In genomic region chr3:179158336-179159039, GRCh38 we compare ENCODE assay signal across 15 cellular contexts. TPM values are rescaled to one million over a fixed set of nuclear protein-coding genes. Genes with fewer than 3 reads are reported as not detected.
DNase-seq lines count a peak whose midpoint lies in the region; ATAC-seq and TF ChIP-seq lines count a peak whose summit lies in the region.
"Had no signal": no experiment of that assay in that cellular context is flagged by ENCODE, and none has a peak within 500 bp of the region (broad histone marks: within the 10 kb centered on the region; RNA-seq: fewer than 3 reads in every experiment).

No MANE protein-coding gene starts in this region.

- H3K9me2 ChIP-seq in Loucy (replicated peaks; ENCODE audit: low read depth, low read length) (no peaks in the 10 kb centered on the region), GM23248 (ENCODE audit: insufficient read depth) (no peaks in the 10 kb centered on the region), SK-N-SH (no peaks in the 10 kb centered on the region)

- H3K27me3 ChIP-seq in Loucy (ENCODE audit: insufficient read depth, low read length, poor library complexity, severe bottlenecking) (no peaks in the 10 kb centered on the region), GM23248 (replicated peaks; ENCODE audit: insufficient read depth) (no peaks in the 10 kb centered on the region), SK-N-SH (ENCODE audit: insufficient read depth) (no peaks in the 10 kb centered on the region)
- H3K27me3 ChIP-seq: left lung, right lobe of liver had no signal

- TF ChIP-seq RAD21 in SK-N-SH (IDR thresholded peaks at IDR 0.05; ENCODE audit: low read length), result no peak

- H2AFZ ChIP-seq in Loucy (ENCODE audit: low read length) (no peak overlapping the region), GM23248 (no peak overlapping the region), SK-N-SH (ENCODE audit: low read depth) (no peak overlapping the region)

- H3K79me2 ChIP-seq in Loucy (ENCODE audit: insufficient read depth, low read length) (peaks cover 87% of the 10 kb centered on the region), GM23248 (ENCODE audit: insufficient read depth) (peaks cover 100% of the 10 kb centered on the region), SK-N-SH (ENCODE audit: insufficient read depth) (peaks cover 80% of the 10 kb centered on the region)

- H3K27ac ChIP-seq in GM23248 (no peak overlapping the region), SK-N-SH (ENCODE audit: low read depth in 2 of 2, low read length in 1 of 2) (no peak overlapping the region)
- H3K27ac ChIP-seq: KMS-11, left lung, right lobe of liver had no signal

- H3K4me3 ChIP-seq in Loucy (ENCODE audit: low read length, poor library complexity, severe bottlenecking), result no peak overlapping the region
- no peak overlapping the region for H3K4me3 ChIP-seq in GM23248
- no peak overlapping the region for H3K4me3 ChIP-seq in SK-N-SH (ENCODE audit: low read depth in 2 of 2, low read length in 1 of 2)
- H3K4me3 ChIP-seq: left lung, right lobe of liver had no signal

- WGBS in GM23248 (ENCODE audit: low coverage in 1 of 2, low lambda C conversion rate in 2 of 2, missing lambda C conversion rate in 2 of 2), 2 experiments, result 90 to 91% methylated on average over 6 of the region's 6 CpGs
- WGBS in SK-N-SH (ENCODE audit: low lambda C conversion rate), result 92% methylated on average over 6 of the region's 6 CpGs

- TF ChIP-seq CTCF in Loucy (conservative IDR thresholded peaks at IDR 0.05; ENCODE audit: low read length) (no peak), SK-N-SH (IDR thresholded peaks at IDR 0.05) (no peak)

- H3K9me3 ChIP-seq in Loucy (ENCODE audit: insufficient read depth, low read depth, low read length) (no peaks in the 10 kb centered on the region), GM23248 (ENCODE audit: low read depth) (no peaks in the 10 kb centered on the region), SK-N-SH (no peaks in the 10 kb centered on the region)
- H3K9me3 ChIP-seq: left lung, right lobe of liver had no signal

- DNase-seq in GM23248 (no peak), SK-N-SH (no peak)
- DNase-seq: activated CD8-positive, alpha-beta memory T cell treated with anti-CD3 and anti-CD28 coated beads, Interleukin-2, amount 10 ng/mL, durations not matched to agents 7 days and 5 days; CD4-positive, CD25-positive, alpha-beta regulatory T cell; erythroblast; left lung; NCI-H187; right lobe of liver; SHP77 treated with DMSO at 0.1 percent for 48 hours had no signal

- no peak overlapping the region for H3K9ac ChIP-seq in Loucy (ENCODE audit: low read depth, low read length, poor library complexity, severe bottlenecking)
- no peak overlapping the region for H3K9ac ChIP-seq in GM23248
- no peak overlapping the region for H3K9ac ChIP-seq in SK-N-SH
- H3K9ac ChIP-seq: KMS-11 had no signal

- H4K20me1 ChIP-seq in Loucy (ENCODE audit: insufficient read depth, low read length, poor library complexity, severe bottlenecking), result peaks cover 39% of the 10 kb centered on the region
- H4K20me1 ChIP-seq in GM23248 (ENCODE audit: insufficient read depth), result peaks cover 16% of the 10 kb centered on the region; the same call in 1 of the 2 replicates
- H4K20me1 ChIP-seq in SK-N-SH (ENCODE audit: insufficient read depth), result peaks cover 29% of the 10 kb centered on the region; the same call in 1 of the 2 replicates

- H3F3A ChIP-seq in Loucy (ENCODE audit: low read depth) (no peaks in the 10 kb centered on the region), GM23248 (ENCODE audit: insufficient read depth) (no peaks in the 10 kb centered on the region), SK-N-SH (replicated peaks; ENCODE audit: insufficient read depth) (no peaks in the 10 kb centered on the region)

- ATAC-seq in GM18519 (IDR thresholded peaks at IDR 0.05; ENCODE audit: low FRiP score, unreplicated experiment), result peak; percentile 80
- ATAC-seq in GM19438 (IDR thresholded peaks at IDR 0.05; ENCODE audit: low read depth, unreplicated experiment), result peak; percentile 82
- peak; percentile 98 for ATAC-seq in HG02938 (IDR thresholded peaks at IDR 0.05; ENCODE audit: unreplicated experiment)
- no peak for ATAC-seq in HG02571 (IDR thresholded peaks at IDR 0.05; ENCODE audit: unreplicated experiment)
- ATAC-seq: activated CD8-positive, alpha-beta memory T cell treated with anti-CD3 and anti-CD28 coated beads, Interleukin-2, amount 10 ng/mL, durations not matched to agents 7 days and 5 days; left lung; right lobe of liver had no signal

- CTCF ChIA-PET in SK-N-SH (lab: Yijun Ruan, JAX), result interaction anchor here (1.2 kb wide), 1 partner anchor 12 kb away, joined by 4 read pairs; no protein-coding TSS in a partner anchor

- TF ChIP-seq EP300 in SK-N-SH (IDR thresholded peaks at IDR 0.05; ENCODE audit: borderline replicate concordance in 1 of 2, low read depth in 1 of 2, low read length in 1 of 2), result no peak

- POLR2A ChIA-PET in SK-N-SH (lab: Yijun Ruan, JAX), result no interaction called here

- H3K36me3 ChIP-seq in Loucy (ENCODE audit: insufficient read depth, low read length), result no peaks in the 10 kb centered on the region
- H3K36me3 ChIP-seq in GM23248 (ENCODE audit: low read depth), result no peaks in the 10 kb centered on the region
- peaks cover 0 to 3% of the 10 kb centered on the region in 2 experiments for H3K36me3 ChIP-seq in SK-N-SH (replicated peaks in 1 of 2; ENCODE audit: control insufficient read depth in 1 of 2, insufficient read depth in 2 of 2, low read length in 1 of 2)
- H3K36me3 ChIP-seq: left lung, right lobe of liver had no signal

- H3K4me1 ChIP-seq in Loucy (ENCODE audit: insufficient read depth, low read length, poor library complexity, severe bottlenecking) (peaks cover 25% of the 10 kb centered on the region), GM23248 (ENCODE audit: insufficient read depth) (0 out of 2 replicates have a peak, but pooled peaks cover 3% of the 10 kb centered on the region), SK-N-SH (ENCODE audit: control insufficient read depth in 1 of 2, insufficient read depth in 2 of 2, low read depth in 1 of 2, low read length in 1 of 2) (no peaks in the 10 kb centered on the region; a peak in 3 of 4 replicates)
- H3K4me1 ChIP-seq: right lobe of liver had no signal

- in situ Hi-C loops in GM23248 (cut with MboI), result no loop called here

- H3K4me2 ChIP-seq in Loucy (ENCODE audit: low read depth, low read length, poor library complexity, severe bottlenecking) (peak overlapping the region; percentile 6), GM23248 (ENCODE audit: unreplicated experiment) (no peak overlapping the region), SK-N-SH (no peak overlapping the region)
- H3K4me2 ChIP-seq: KMS-11 had no signal

TF ChIP-seq in SK-N-SH, 30 proteins besides CTCF, POLR2A, EP300 and RAD21:
- no peak for TF ChIP-seq MXI1 (IDR thresholded peaks at IDR 0.05; ENCODE audit: low read depth, low read length)
- no peak for TF ChIP-seq GABPA (IDR thresholded peaks at IDR 0.05; ENCODE audit: low read depth)
- no peak for TF ChIP-seq FOXM1 (IDR thresholded peaks at IDR 0.05; ENCODE audit: low read depth)
- no peak for TF ChIP-seq RCOR1 (IDR thresholded peaks at IDR 0.05; ENCODE audit: low read length)
- TF ChIP-seq FOXJ3 (CRISPR knock-in tag; IDR thresholded peaks at IDR 0.05), result no peak
- no peak for TF ChIP-seq JUND (IDR thresholded peaks at IDR 0.05)
- no peak for TF ChIP-seq EZH2phosphoT487 (IDR thresholded peaks at IDR 0.05; ENCODE audit: borderline replicate concordance, low read depth)
- no peak for TF ChIP-seq GATA2 (CRISPR knock-in tag; IDR thresholded peaks at IDR 0.05)
- TF ChIP-seq, protein P1, sequence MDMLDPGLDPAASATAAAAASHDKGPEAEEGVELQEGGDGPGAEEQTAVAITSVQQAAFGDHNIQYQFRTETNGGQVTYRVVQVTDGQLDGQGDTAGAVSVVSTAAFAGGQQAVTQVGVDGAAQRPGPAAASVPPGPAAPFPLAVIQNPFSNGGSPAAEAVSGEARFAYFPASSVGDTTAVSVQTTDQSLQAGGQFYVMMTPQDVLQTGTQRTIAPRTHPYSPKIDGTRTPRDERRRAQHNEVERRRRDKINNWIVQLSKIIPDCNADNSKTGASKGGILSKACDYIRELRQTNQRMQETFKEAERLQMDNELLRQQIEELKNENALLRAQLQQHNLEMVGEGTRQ (IDR thresholded peaks at IDR 0.05; ENCODE audit: borderline replicate concordance, low read depth, low read length), result no peak
- TF ChIP-seq NFIC (IDR thresholded peaks at IDR 0.05; ENCODE audit: borderline replicate concordance), result no peak

RNA-seq across cellular contexts. Expression of gene PIK3CA, which starts 10.3 kb away (rescaled TPM):
- 22.5 and 23.8 TPM in 2 replicates for total RNA-seq in GM23248 (2014; rRNA removed; shearing (Covaris generic))
- 8.3 and 8.5 TPM in 2 replicates for polyA plus RNA-seq in GM23248 (2016; fragmentation: Nextera tagmentation; extraction: Ambion mirVana)
- polyA plus RNA-seq in SK-N-SH (2012; rRNA removed), result 3.2 and 3.9 TPM in 2 replicates
- polyA plus RNA-seq in SK-N-SH (2012; cell fraction: cytosol; rRNA removed), result 5.3 and 5.7 TPM in 2 replicates
- 1.9 and 5.8 TPM in 2 replicates for polyA plus RNA-seq in SK-N-SH (2012; cell fraction: nucleus; rRNA removed)
